In the genomic region with DNA sequence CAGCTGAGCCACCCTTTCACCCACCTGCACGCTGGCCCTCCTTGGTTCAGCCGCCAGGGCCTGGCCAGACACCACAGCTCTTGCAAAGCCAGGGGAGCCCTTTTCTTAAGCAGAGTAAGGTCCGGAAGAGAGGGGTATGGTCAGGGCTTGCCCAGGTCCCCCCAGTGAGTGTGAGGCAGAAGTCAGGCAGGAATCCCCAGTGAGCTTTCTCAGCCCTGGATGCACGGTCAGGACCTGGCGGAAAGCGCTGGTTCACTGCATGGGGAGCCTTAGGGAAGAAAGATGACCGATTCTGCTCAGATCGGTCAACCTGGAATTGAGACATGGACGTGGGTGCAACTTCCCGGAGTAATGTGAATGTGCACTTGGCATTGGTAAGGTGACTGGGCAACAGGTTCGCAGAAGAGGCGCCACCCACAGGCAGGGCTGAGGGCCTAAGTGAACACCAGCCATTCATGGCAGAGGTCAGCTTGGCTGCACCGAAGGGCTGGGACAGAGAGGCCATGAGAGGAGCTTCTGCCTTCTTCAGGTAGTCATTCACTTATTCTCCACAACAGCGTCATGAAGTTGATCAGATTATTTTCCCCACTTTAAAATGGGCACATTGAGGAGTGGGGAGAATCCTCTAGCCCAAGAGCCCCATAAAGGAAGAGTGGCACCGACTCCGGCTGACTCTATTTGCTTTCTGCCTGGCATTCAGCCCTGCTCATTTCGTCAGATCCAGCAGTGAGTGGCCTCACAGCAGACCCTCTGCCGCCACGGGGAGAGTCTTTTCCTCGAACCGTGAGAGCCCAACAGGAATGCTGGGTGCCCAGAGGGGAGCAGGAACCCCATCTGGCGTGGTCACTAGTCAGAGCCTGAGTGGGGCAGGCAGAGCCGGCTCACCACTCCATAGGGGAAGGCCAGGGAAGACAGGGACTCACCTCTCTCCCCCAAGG, we compare ENCODE assay signal across 1 cellular context.
TF ChIP-seq lines count a peak whose summit lies in the region.

No MANE protein-coding gene starts in this region.

TF ChIP-seq in H1, 55 proteins besides CTCF, POLR2A, EP300 and RAD21:
- no peak for TF ChIP-seq KDM5A (IDR thresholded peaks at IDR 0.05; ENCODE audit: low read length)
- no peak for TF ChIP-seq HDAC2 (IDR thresholded peaks at IDR 0.05; ENCODE audit: borderline replicate concordance in 1 of 2, low read depth in 2 of 2, low read length in 2 of 2)
- no peak for TF ChIP-seq FOSL1 (IDR thresholded peaks at IDR 0.05; ENCODE audit: insufficient read depth, low read depth, low read length)
- no peak for TF ChIP-seq GABPA (IDR thresholded peaks at IDR 0.05; ENCODE audit: borderline replicate concordance, insufficient read depth, low read length)
- no peak for TF ChIP-seq JUND (IDR thresholded peaks at IDR 0.05; ENCODE audit: low read length)
TF ChIP-seq in H1: peak in this region for 0.
